ENCODE assay signal across 8 cellular contexts in genomic region chr21:21232320-21232719, GRCh38.
DNase-seq lines count a peak whose midpoint lies in the region; ATAC-seq and TF ChIP-seq lines count a peak whose summit lies in the region.

No MANE protein-coding gene starts in this region.

- H3K27ac ChIP-seq in left ventricle myocardium inferior (replicated peaks) (no peak overlapping the region), right cardiac atrium (ENCODE audit: low read length) (no peak overlapping the region), Panc1 (ENCODE audit: low read length) (no peak overlapping the region), upper lobe of right lung (no peak overlapping the region), suprapubic skin (no peak overlapping the region)

- DNase-seq in left ventricle myocardium inferior, result no peak
- no peak for DNase-seq in right cardiac atrium
- peak; percentile 2 for DNase-seq in Panc1 (ENCODE audit: low read depth, low spot score)
- DNase-seq in fibroblast of villous mesenchyme (ENCODE audit: low read depth), result peak; percentile 50
- no peak for DNase-seq in upper lobe of right lung
- DNase-seq in suprapubic skin (ENCODE audit: low spot score in 2 of 2), result no peak
- no peak for DNase-seq in activated CD4-positive, CD25-positive, alpha-beta regulatory T cell (lab: John Stamatoyannopoulos, UW)
- DNase-seq in NCI-H187 treated with DMSO at 0.1 percent for 48 hours (lab: John Stamatoyannopoulos, UW), result no peak

- CTCF ChIA-PET in Panc1 (lab: Charles Lee), result no interaction called here

- in situ Hi-C loops in Panc1 (cut with HindIII; ENCODE audit: low pct_unique_long_range_greater_than_20kb, low sequenced_read_pairs), result no loop called here

- no peak for TF ChIP-seq POLR2A in suprapubic skin (IDR thresholded peaks at IDR 0.05)

- 5% methylated on average over 1 of the region's 1 CpG for whole genome bisulfite sequencing in right cardiac atrium
- WGBS in suprapubic skin, result 33% methylated on average over 1 of the region's 1 CpG

- intact Hi-C loops in left ventricle myocardium inferior (cut with micrococcal nuclease), result no loop called here
- intact Hi-C loops in right cardiac atrium (cut with DNase I), result no loop called here
- intact Hi-C loops in Panc1 (cut with micrococcal nuclease; ENCODE audit: unreplicated experiment), result loop anchor here (5.0 to 10.0 kb wide), 2 partner anchors 690 to 1562 kb away; no protein-coding TSS in a partner anchor
- intact Hi-C loops in upper lobe of right lung (cut with DNase I), result no loop called here

- H3K4me1 ChIP-seq in left ventricle myocardium inferior (no peaks in the 10 kb centered on the region), right cardiac atrium (ENCODE audit: control insufficient read depth, insufficient read depth, low read length) (no peaks in the 10 kb centered on the region), Panc1 (ENCODE audit: control insufficient read depth, insufficient read depth, low read length) (no peaks in the 10 kb centered on the region), upper lobe of right lung (no peaks in the 10 kb centered on the region), suprapubic skin (no peaks in the 10 kb centered on the region)

- H3K27me3 ChIP-seq in left ventricle myocardium inferior (ENCODE audit: low read depth), result no peaks in the 10 kb centered on the region
- H3K27me3 ChIP-seq in right cardiac atrium (ENCODE audit: control insufficient read depth, insufficient read depth), result no peaks in the 10 kb centered on the region
- H3K27me3 ChIP-seq in Panc1 (ENCODE audit: control insufficient read depth, insufficient read depth, low read length), result no peaks in the 10 kb centered on the region
- no peaks in the 10 kb centered on the region for H3K27me3 ChIP-seq in upper lobe of right lung
- no peaks in the 10 kb centered on the region for H3K27me3 ChIP-seq in suprapubic skin

- H3K36me3 ChIP-seq in left ventricle myocardium inferior, result no peaks in the 10 kb centered on the region
- H3K36me3 ChIP-seq in Panc1 (ENCODE audit: control insufficient read depth, insufficient read depth, low read length), result no peaks in the 10 kb centered on the region
- H3K36me3 ChIP-seq in upper lobe of right lung, result no peaks in the 10 kb centered on the region
- H3K36me3 ChIP-seq in suprapubic skin, result no peaks in the 10 kb centered on the region

- POLR2A ChIA-PET in Panc1 (lab: Charles Lee), result no interaction called here

- no peak for TF ChIP-seq EP300 in suprapubic skin (IDR thresholded peaks at IDR 0.05)

- peak; percentile 54 for TF ChIP-seq CTCF in left ventricle myocardium inferior (IDR thresholded peaks at IDR 0.05; ENCODE audit: borderline replicate concordance)
- TF ChIP-seq CTCF in Panc1 (IDR thresholded peaks at IDR 0.05), result peak; percentile 40; the same call in 1 of the 2 replicates
- peak; percentile 52 for TF ChIP-seq CTCF in fibroblast of villous mesenchyme (IDR thresholded peaks at IDR 0.05; ENCODE audit: insufficient read depth, low read depth, low read length)
- peak; percentile 42 for TF ChIP-seq CTCF in upper lobe of right lung (IDR thresholded peaks at IDR 0.05)
- TF ChIP-seq CTCF in suprapubic skin (IDR thresholded peaks at IDR 0.05), result peak in 1 of 2 donors; percentile 25

- ATAC-seq in right cardiac atrium, result no peak
- ATAC-seq in Panc1, result no peak
- ATAC-seq in upper lobe of right lung, result no peak

- H3K9me3 ChIP-seq in left ventricle myocardium inferior (replicated peaks), result peaks cover 2% of the 10 kb centered on the region
- H3K9me3 ChIP-seq in right cardiac atrium (ENCODE audit: control insufficient read depth, low read length), result no peaks in the 10 kb centered on the region
- H3K9me3 ChIP-seq in Panc1 (ENCODE audit: control insufficient read depth, insufficient read depth, low read depth, low read length), result no peaks in the 10 kb centered on the region
- H3K9me3 ChIP-seq in upper lobe of right lung, result no peaks in the 10 kb centered on the region
- H3K9me3 ChIP-seq in suprapubic skin, result no peaks in the 10 kb centered on the region

- no TSS peak for BruUV-seq in Panc1 (replicated peaks; lab: Mats Ljungman, UMichigan)

- H3K4me3 ChIP-seq in left ventricle myocardium inferior (no peak overlapping the region), right cardiac atrium (ENCODE audit: low read length) (no peak overlapping the region), Panc1 (ENCODE audit: low read depth in 2 of 2, low read length in 2 of 2) (no peak overlapping the region), fibroblast of villous mesenchyme (ENCODE audit: low read depth, low read length) (no peak overlapping the region), upper lobe of right lung (no peak overlapping the region), suprapubic skin (no peak overlapping the region)

Comparison
In these comparisons a context has a peak if more than half of its experiments do, and no peak if none do; other contexts are left out.
1. DNase-seq: peak in Panc1 (single experiment) and fibroblast of villous mesenchyme (single experiment); none in left ventricle myocardium inferior (single experiment), right cardiac atrium (0 of 3), upper lobe of right lung (single experiment), suprapubic skin (0 of 2), activated CD4-positive, CD25-positive, alpha-beta regulatory T cell (0 of 4) and NCI-H187 treated with DMSO at 0.1 percent for 48 hours (single experiment).